Comparison of ENCODE assay signal across 23 cellular contexts in the genomic region with DNA sequence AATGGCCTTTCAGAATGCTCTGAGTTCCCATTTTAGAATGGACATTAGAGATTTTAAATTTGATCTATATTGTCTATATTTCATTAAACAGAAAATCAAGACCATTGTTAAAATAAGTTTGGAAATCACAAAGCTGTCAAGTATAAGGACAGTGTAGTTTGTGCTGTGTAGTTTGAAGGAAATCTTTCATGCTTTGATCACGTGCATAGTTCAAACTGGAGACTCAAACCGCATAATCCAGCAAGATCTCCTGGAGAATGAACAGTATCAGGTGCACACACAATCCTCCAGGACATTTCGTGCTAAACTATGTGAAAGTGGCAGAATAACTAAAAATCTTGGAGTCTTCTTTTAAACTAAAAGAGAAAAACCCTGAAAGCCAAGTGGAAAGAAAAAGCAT.
"Had no signal": no experiment of that assay in that cellular context is flagged by ENCODE, and none has a peak within 500 bp of the region (broad histone marks: within the 10 kb centered on the region; RNA-seq: fewer than 3 reads in every experiment).

No MANE protein-coding gene starts in this region.

- H3K9ac ChIP-seq: SK-N-SH had no signal

- H3K36me3 Mint-ChIP-seq: activated naive CD8-positive, alpha-beta T cell; brain had no signal

- H3K4me1 ChIP-seq: Peyer's patch, SJCRH30 had no signal

- H3K27ac Mint-ChIP-seq: activated naive CD8-positive, alpha-beta T cell; brain had no signal

- H3K4me1 Mint-ChIP-seq: brain; central memory CD8-positive, alpha-beta T cell had no signal

- H3K4me3 ChIP-seq: Peyer's patch, SJCRH30 had no signal

- H3K9me3 ChIP-seq: Peyer's patch, SJCRH30, SK-N-SH had no signal

- H3K36me3 ChIP-seq: Peyer's patch, SJCRH30 had no signal

- DNase-seq: activated CD4-positive, alpha-beta T cell treated with anti-CD3 and anti-CD28 coated beads for 4 hours; activated CD4-positive, alpha-beta T cell treated with anti-CD3 and anti-CD28 coated beads, Interleukin-2, amount 50 U/mL, for 4 hours; activated T-cell treated with anti-CD3 and anti-CD28 coated beads for 4 hours; amygdala; Karpas-422; NCI-H1048; NCI-H146; NCI-H187 treated with DMSO at 0.1 percent for 48 hours; NCI-H2171 treated with DMSO at 0.1 percent for 48 hours; NCI-H226; NCI-H774; NK-92 treated with Interleukin-12 subunit alpha and Interleukin-12 subunit beta, amount 100 ng/mL, for 24 hours; Peyer's patch; Right ventricle myocardium superior; SJCRH30; SK-N-SH; T-helper 1 cell had no signal

- H3K27me3 ChIP-seq: Peyer's patch had no signal

- H3K9me3 Mint-ChIP-seq: central memory CD8-positive, alpha-beta T cell had no signal

- FAIRE-seq: astrocyte had no signal

- H3K27ac ChIP-seq: Peyer's patch, RWPE1, SJCRH30 had no signal

- H3K27me3 Mint-ChIP-seq: activated naive CD8-positive, alpha-beta T cell had no signal

- H3K4me3 Mint-ChIP-seq: brain; central memory CD8-positive, alpha-beta T cell had no signal

- H3K4me2 ChIP-seq: SK-N-SH had no signal

- ATAC-seq: activated CD4-positive, CD25-positive, alpha-beta regulatory T cell treated with anti-CD3 and anti-CD28 coated beads, Interleukin-2, amount 50 U/mL, for 24 hours had no signal
